In genomic region chr16:18594880-18595279, GRCh38 we compare ENCODE assay signal across 8 cellular contexts. TPM values are rescaled to one million over a fixed set of nuclear protein-coding genes. Genes with fewer than 3 reads are reported as not detected.
DNase-seq lines count a peak whose midpoint lies in the region; ATAC-seq and TF ChIP-seq lines count a peak whose summit lies in the region.
"Not testable (repeated sequence)": the region's sequence is repeated elsewhere in the genome, so short reads cannot be mapped to it uniquely, and the experiment has no call there.

No MANE protein-coding gene starts in this region.

- TF ChIP-seq CTCF in epithelial cell of esophagus (IDR thresholded peaks at IDR 0.05; ENCODE audit: insufficient read depth, low read depth, low read length, missing control alignments), result not testable (repeated sequence)

- intact Hi-C loops in activated naive CD4-positive, alpha-beta T cell treated with anti-CD3 and anti-CD28 coated beads for 36 hours (cut with micrococcal nuclease), result not testable (repeated sequence)

- not testable (repeated sequence) for H3K9me3 Mint-ChIP-seq in activated naive CD4-positive, alpha-beta T cell treated with anti-CD3 and anti-CD28 coated beads for 36 hours

- H3K27me3 Mint-ChIP-seq in activated naive CD4-positive, alpha-beta T cell treated with anti-CD3 and anti-CD28 coated beads for 36 hours (ENCODE audit: low read depth), result not testable (repeated sequence)

- H3K4me3 ChIP-seq in epithelial cell of esophagus (ENCODE audit: low read length), result not testable (repeated sequence)

- peak; percentile 53 for ATAC-seq in GM18868 (IDR thresholded peaks at IDR 0.05; ENCODE audit: unreplicated experiment)

- not testable (repeated sequence) for H3K36me3 Mint-ChIP-seq in activated naive CD4-positive, alpha-beta T cell treated with anti-CD3 and anti-CD28 coated beads for 36 hours (ENCODE audit: low read depth)

- not testable (repeated sequence) for H3K4me1 Mint-ChIP-seq in activated naive CD4-positive, alpha-beta T cell treated with anti-CD3 and anti-CD28 coated beads for 36 hours (ENCODE audit: low read depth)

- H3K27ac Mint-ChIP-seq in activated naive CD4-positive, alpha-beta T cell treated with anti-CD3 and anti-CD28 coated beads for 36 hours, result not testable (repeated sequence)

- H3K4me3 Mint-ChIP-seq in activated naive CD4-positive, alpha-beta T cell treated with anti-CD3 and anti-CD28 coated beads for 36 hours, result not testable (repeated sequence)

- DNase-seq in AG08396 (ENCODE audit: low spot score) (peak; percentile 42), HS-27A (ENCODE audit: low read depth) (peak; percentile 34), RKO (ENCODE audit: low spot score) (peak; percentile 63), epithelial cell of esophagus (ENCODE audit: low read depth) (peak; percentile 57), kidney tubule cell (ENCODE audit: low spot score) (peak; percentile 73)
- peak; percentile 6 for DNase-seq in activated naive CD4-positive, alpha-beta T cell treated with anti-CD3 and anti-CD28 coated beads for 36 hours
- peak; percentile 21 for DNase-seq in stimulated activated CD4-positive, alpha-beta T cell treated with anti-CD3 and anti-CD28 coated beads, Interleukin-1b, Interleukin-23, amount 100 ng/mL, for 48 hours

- CTCF ChIA-PET in activated naive CD4-positive, alpha-beta T cell treated with anti-CD3 and anti-CD28 coated beads for 36 hours (lab: Charles Lee), result not testable (repeated sequence)

RNA-seq across cellular contexts. Expression of gene NOMO2, which starts 33.0 kb away (rescaled TPM):
- total RNA-seq in activated naive CD4-positive, alpha-beta T cell treated with anti-CD3 and anti-CD28 coated beads for 36 hours, result 10 to 100 TPM; 54.6 to 72.9 TPM

Comparison
In these comparisons a context has a peak if more than half of its experiments do, and no peak if none do; other contexts are left out.
1. DNase-seq: peak in every context shown above with its lines; median percentile 73 in kidney tubule cell; 63 in RKO; 57 in epithelial cell of esophagus; 42 in AG08396; 34 in HS-27A; 21 in stimulated activated CD4-positive, alpha-beta T cell treated with anti-CD3 and anti-CD28 coated beads, Interleukin-1b, Interleukin-23, amount 100 ng/mL, for 48 hours; 6 in activated naive CD4-positive, alpha-beta T cell treated with anti-CD3 and anti-CD28 coated beads for 36 hours.